9 cellular contexts compared by ENCODE assay signal in the genomic region with DNA sequence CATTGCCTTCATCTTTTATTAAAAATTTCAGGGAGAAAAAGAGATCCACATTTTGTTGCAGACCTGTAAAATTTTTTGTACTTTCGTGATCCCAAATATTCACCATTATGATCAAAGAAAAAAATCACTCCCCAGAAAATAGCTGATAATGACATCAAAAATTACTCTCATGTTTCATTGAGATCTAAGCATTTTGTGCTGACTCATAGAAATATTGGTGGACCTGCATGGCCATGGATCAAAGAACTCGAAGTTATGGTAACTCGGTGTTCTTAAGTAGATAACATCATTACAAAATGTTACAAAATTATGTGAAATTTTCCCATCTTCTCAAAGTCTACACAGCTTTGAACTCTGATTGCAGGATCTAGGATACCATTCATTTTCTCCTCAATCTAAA.
"Had no signal": no experiment of that assay in that cellular context is flagged by ENCODE, and none has a peak within 500 bp of the region (broad histone marks: within the 10 kb centered on the region; RNA-seq: fewer than 3 reads in every experiment).

No MANE protein-coding gene starts in this region.

- H3K4me3 ChIP-seq: GM23248 had no signal

- H3K4me2 ChIP-seq: KMS-11 had no signal

- H2AFZ ChIP-seq: GM23248 had no signal

- FAIRE-seq: H54, HTR-8/SVneo had no signal

- H3K9ac ChIP-seq: GM23248, KMS-11 had no signal

- DNase-seq: GM23248, GOT3, H9, HCEC 1CT, KBM-7 had no signal

- H3K27ac ChIP-seq: GM23248, HL-60, KMS-11 had no signal
